1 cellular context compared by ENCODE assay signal in genomic region chr9:76898786-76899185, GRCh38.
TF ChIP-seq lines count a peak whose summit lies in the region.

No MANE protein-coding gene starts in this region.

TF ChIP-seq in H1, 55 proteins besides CTCF, POLR2A, EP300 and RAD21 (continued from another document):
- no peak for TF ChIP-seq ASH2L (IDR thresholded peaks at IDR 0.05; ENCODE audit: low read length)
